In the genomic region with DNA sequence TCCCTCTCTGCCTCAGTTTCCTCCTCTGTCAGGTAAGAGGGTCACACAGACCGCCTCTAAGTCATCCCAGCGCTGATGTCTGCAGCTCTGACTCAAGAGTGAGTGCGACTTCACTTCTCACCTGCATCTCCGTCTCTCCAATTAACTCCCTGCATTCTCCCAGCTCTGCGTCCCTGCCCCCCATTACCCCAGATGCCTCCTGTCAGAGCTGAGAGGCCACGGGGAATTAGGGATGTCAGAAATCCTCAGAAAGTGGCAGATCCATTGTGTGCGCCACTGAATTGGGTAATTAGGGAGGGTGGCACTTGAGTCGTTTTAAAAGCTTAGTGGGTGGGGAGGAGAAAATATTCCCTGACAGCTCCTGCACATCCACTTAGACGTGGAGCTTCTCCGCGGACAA, we compare ENCODE assay signal across 13 cellular contexts.
A peak's percentile ranks its signal among the peaks of the same experiment; 100 is the strongest.
DNase-seq lines count a peak whose midpoint lies in the region; TF ChIP-seq lines count a peak whose summit lies in the region.
"Had no signal": no experiment of that assay in that cellular context is flagged by ENCODE, and none has a peak within 500 bp of the region (broad histone marks: within the 10 kb centered on the region; RNA-seq: fewer than 3 reads in every experiment).

No MANE protein-coding gene starts in this region.

- H3K27me3 ChIP-seq in WERI-Rb-1 (ENCODE audit: insufficient read depth, low read depth, severe bottlenecking): no peaks in the 10 kb centered on the region
- H3K27me3 ChIP-seq in mesendoderm (ENCODE audit: insufficient read depth, low read length, poor library complexity): no peaks in the 10 kb centered on the region

- H3K4me3 Mint-ChIP-seq in endothelial cell (ENCODE audit: unreplicated experiment): no peak overlapping the region
- H3K4me3 Mint-ChIP-seq: CD14-positive monocyte; CD8-positive, alpha-beta T cell had no signal

- peak overlapping the region; percentile 25 for H3K56ac ChIP-seq in mesendoderm (ENCODE audit: low read length)

- H2BK5ac ChIP-seq in mesendoderm (ENCODE audit: low read length): no peak overlapping the region

- H4K8ac ChIP-seq in mesendoderm (ENCODE audit: low read depth, low read length): no peak overlapping the region

- no peaks in the 10 kb centered on the region for H3K79me2 ChIP-seq in mesendoderm (ENCODE audit: control insufficient read depth, insufficient read depth, low read length)

- H3K4me2 ChIP-seq in mesendoderm (ENCODE audit: low read length): no peak overlapping the region

- H3K27ac ChIP-seq in WERI-Rb-1: no peak overlapping the region
- H3K27ac ChIP-seq in mesendoderm (ENCODE audit: low read depth, low read length): no peak overlapping the region

- no peak overlapping the region for H2BK120ac ChIP-seq in mesendoderm (ENCODE audit: low read depth, low read length)

- H3K4me3 ChIP-seq in WERI-Rb-1 (ENCODE audit: low read depth, low read length): peak overlapping the region; percentile 26; the same call in 1 of the 2 replicates
- no peak overlapping the region for H3K4me3 ChIP-seq in mesendoderm (ENCODE audit: low read length)

- peaks cover 3% of the 10 kb centered on the region for H3K27me3 Mint-ChIP-seq in endothelial cell (ENCODE audit: unreplicated experiment)

- H3K9me3 Mint-ChIP-seq in endothelial cell (ENCODE audit: unreplicated experiment): no peaks in the 10 kb centered on the region

- no peaks in the 10 kb centered on the region for H3K9me3 ChIP-seq in WERI-Rb-1 (ENCODE audit: severe bottlenecking)

- DNase-seq in NCI-H2227 (lab: John Stamatoyannopoulos, UW; ENCODE audit: unreplicated experiment): peak; percentile 89
- DNase-seq in WERI-Rb-1: peak; percentile 52
- DNase-seq in mesendoderm: no peak
- no peak for DNase-seq in 8988T
- DNase-seq in NCI-H187 treated with DMSO at 0.1 percent for 48 hours (lab: John Stamatoyannopoulos, UW): no peak
- DNase-seq in endothelial cell (ENCODE audit: low spot score): no peak
- DNase-seq: CD8-positive, alpha-beta T cell; COR-L47; DMS153; DMS79 treated with DMSO at 0.1 percent for 48 hours; GDM1; H7 had no signal

- H3K4me1 Mint-ChIP-seq in endothelial cell (ENCODE audit: unreplicated experiment): peaks cover 7% of the 10 kb centered on the region
- H3K4me1 Mint-ChIP-seq: CD14-positive monocyte had no signal

- H3K23ac ChIP-seq in mesendoderm (ENCODE audit: low read length): no peak overlapping the region

- no peak overlapping the region for H3K9ac ChIP-seq in mesendoderm (ENCODE audit: low read length)

- no peak for TF ChIP-seq CTCF in WERI-Rb-1 (IDR thresholded peaks at IDR 0.05; ENCODE audit: low read depth, low read length)
- TF ChIP-seq CTCF in endothelial cell (IDR thresholded peaks at IDR 0.05; ENCODE audit: unreplicated experiment): no peak

- H4K5ac ChIP-seq in mesendoderm (ENCODE audit: low read length): no peak overlapping the region

- H3K36me3 Mint-ChIP-seq in endothelial cell (ENCODE audit: low read depth, unreplicated experiment): no peaks in the 10 kb centered on the region
- H3K36me3 Mint-ChIP-seq: CD14-positive monocyte; CD8-positive, alpha-beta T cell had no signal

- no peak overlapping the region for H3K27ac Mint-ChIP-seq in endothelial cell (ENCODE audit: unreplicated experiment)
- H3K27ac Mint-ChIP-seq: CD14-positive monocyte; CD8-positive, alpha-beta T cell had no signal

- H3K4ac ChIP-seq in mesendoderm (ENCODE audit: low read depth, low read length): no peak overlapping the region

- no CpG with 5 or more reads among the region's 11 CpGs for WGBS in mesendoderm (ENCODE audit: extremely low coverage, insufficient coverage, low lambda C conversion rate)

- H3K4me1 ChIP-seq in mesendoderm (ENCODE audit: control insufficient read depth, low read depth, low read length): peaks cover 17% of the 10 kb centered on the region

- no peak overlapping the region for H3K18ac ChIP-seq in mesendoderm (ENCODE audit: low read length)

- H3K36me3 ChIP-seq in WERI-Rb-1: no peaks in the 10 kb centered on the region
- H3K36me3 ChIP-seq in mesendoderm (ENCODE audit: control insufficient read depth, insufficient read depth, low read length): no peaks in the 10 kb centered on the region

- no peak overlapping the region for H2BK15ac ChIP-seq in mesendoderm (replicated peaks; ENCODE audit: low read depth)

- H2AK5ac ChIP-seq in mesendoderm (ENCODE audit: low read length): no peak overlapping the region

- no peaks in the 10 kb centered on the region for H3K79me1 ChIP-seq in mesendoderm (ENCODE audit: low read length)

Comparison
In these comparisons a context has a peak if more than half of its experiments do, and no peak if none do; other contexts are left out.
1. DNase-seq: peak in NCI-H2227 (single experiment) and WERI-Rb-1 (single experiment); none in mesendoderm (single experiment), 8988T (single experiment), NCI-H187 treated with DMSO at 0.1 percent for 48 hours (single experiment) and endothelial cell (single experiment).